Comparison of ENCODE assay signal across 13 cellular contexts in genomic region chr16:4535627-4536108, GRCh38. TPM values are rescaled to one million over a fixed set of nuclear protein-coding genes. Genes with fewer than 3 reads are reported as not detected.
A peak's percentile ranks its signal among the peaks of the same experiment; 100 is the strongest.
DNase-seq lines count a peak whose midpoint lies in the region; ATAC-seq and TF ChIP-seq lines count a peak whose summit lies in the region.
"Had no signal": no experiment of that assay in that cellular context is flagged by ENCODE, and none has a peak within 500 bp of the region (broad histone marks: within the 10 kb centered on the region; RNA-seq: fewer than 3 reads in every experiment).

No MANE protein-coding gene starts in this region.

- peaks cover 10 to 36% of the 10 kb centered on the region in 2 donors for H3K4me1 ChIP-seq in naive thymus-derived CD4-positive, alpha-beta T cell (ENCODE audit: control insufficient read depth in 2 of 2, insufficient read depth in 2 of 2, low read length in 2 of 2)
- H3K4me1 ChIP-seq in upper lobe of right lung: peaks cover 4% of the 10 kb centered on the region

- ATAC-seq in naive thymus-derived CD4-positive, alpha-beta T cell: no peak
- ATAC-seq in upper lobe of right lung (no peak), esophagus mucosa (no peak)
- ATAC-seq: HCT116, SK-N-SH treated with all-trans-retinoic acid at 6 μM for 48 hours had no signal

- H3K36me3 ChIP-seq in naive thymus-derived CD4-positive, alpha-beta T cell (ENCODE audit: control insufficient read depth in 2 of 3, insufficient read depth in 3 of 3, low read length in 3 of 3): peaks cover 0 to 10% (median 0%) of the 10 kb centered on the region in 3 experiments
- no peaks in the 10 kb centered on the region for H3K36me3 ChIP-seq in upper lobe of right lung

- H3K27me3 ChIP-seq in naive thymus-derived CD4-positive, alpha-beta T cell (ENCODE audit: control insufficient read depth in 2 of 2, insufficient read depth in 2 of 2, low read length in 2 of 2): no peaks in the 10 kb centered on the region
- H3K27me3 ChIP-seq in upper lobe of right lung: no peaks in the 10 kb centered on the region

- no peak for TF ChIP-seq CTCF in upper lobe of right lung (IDR thresholded peaks at IDR 0.05)
- no peak for TF ChIP-seq CTCF in lower leg skin (IDR thresholded peaks at IDR 0.05)

- peak; percentile 22 for DNase-seq in stimulated activated CD4-positive, alpha-beta T cell treated with anti-CD3 and anti-CD28 coated beads, Interleukin-1b, Interleukin-23, amount 100 ng/mL, for 48 hours
- no peak for DNase-seq in stimulated activated CD4-positive, alpha-beta T cell treated with anti-CD3 and anti-CD28 coated beads, Interleukin-4, amount 100 ng/mL, for 4 hours
- no peak for DNase-seq in activated T-helper 2 cell treated with anti-CD3 and anti-CD28 coated beads, Interferon-gamma antibody, Interleukin-2, Interleukin-4, amounts not matched to agents 10 μg/mL and 5 μg/mL and 100 μg/mL, durations not matched to agents 14 hours and 24 hours and 36 hours (ENCODE audit: low spot score)
- peak in 1 of 9 donors; percentile 55 for DNase-seq in naive thymus-derived CD4-positive, alpha-beta T cell
- DNase-seq in upper lobe of right lung: peak; percentile 52
- no peak for DNase-seq in erythroblast (lab: John Stamatoyannopoulos, UW)
- DNase-seq in lower leg skin (ENCODE audit: low spot score in 2 of 2): no peak
- DNase-seq: naive B cell, NCI-H2029 treated with DMSO at 0.1 percent for 48 hours had no signal

- H3K9me3 ChIP-seq in naive thymus-derived CD4-positive, alpha-beta T cell (ENCODE audit: control insufficient read depth in 2 of 3, low read length in 3 of 3): no peaks in the 10 kb centered on the region
- H3K9me3 ChIP-seq in upper lobe of right lung: no peaks in the 10 kb centered on the region

- peaks cover 42% of the 10 kb centered on the region for H3K36me3 Mint-ChIP-seq in activated T-helper 2 cell treated with anti-CD3 and anti-CD28 coated beads, Interferon-gamma antibody, Interleukin-2, Interleukin-4, amounts not matched to agents 10 μg/mL and 5 μg/mL and 100 μg/mL, durations not matched to agents 14 hours and 24 hours and 36 hours (ENCODE audit: low read depth)
- H3K36me3 Mint-ChIP-seq in naive thymus-derived CD4-positive, alpha-beta T cell: peaks cover 8 to 23% (median 13%) of the 10 kb centered on the region in 5 donors
- H3K36me3 Mint-ChIP-seq: naive B cell had no signal

- CTCF ChIA-PET in naive thymus-derived CD4-positive, alpha-beta T cell (lab: Charles Lee): interaction anchor here (0.7 to 1.4 kb wide), 3 partner anchors 30 to 846 kb away, joined by 3 to 9 read pairs (median 4); partner anchors contain the start of gene HMOX2

- WGBS in lower leg skin, 2 donors: 71 to 73% methylated on average over 7 of the region's 7 CpGs

- TF ChIP-seq POLR2A in erythroblast (IDR thresholded peaks at IDR 0.05; ENCODE audit: low read length): no peak
- no peak for TF ChIP-seq POLR2A in lower leg skin (IDR thresholded peaks at IDR 0.05)

- POLR2A ChIA-PET in naive thymus-derived CD4-positive, alpha-beta T cell (lab: Charles Lee): interaction anchor here (0.7 to 3.6 kb wide), 5 partner anchors 9 to 60 kb away, joined by 3 to 15 read pairs (median 4); partner anchors contain the start of gene HMOX2

- peak overlapping the region; percentile 24 for H3K4me3 Mint-ChIP-seq in activated T-helper 2 cell treated with anti-CD3 and anti-CD28 coated beads, Interferon-gamma antibody, Interleukin-2, Interleukin-4, amounts not matched to agents 10 μg/mL and 5 μg/mL and 100 μg/mL, durations not matched to agents 14 hours and 24 hours and 36 hours (ENCODE audit: low read depth)
- peak overlapping the region; percentile 19 to 91 (median 74) for H3K4me3 Mint-ChIP-seq in naive thymus-derived CD4-positive, alpha-beta T cell

- H3K27ac Mint-ChIP-seq in activated T-helper 2 cell treated with anti-CD3 and anti-CD28 coated beads, Interferon-gamma antibody, Interleukin-2, Interleukin-4, amounts not matched to agents 10 μg/mL and 5 μg/mL and 100 μg/mL, durations not matched to agents 14 hours and 24 hours and 36 hours: peak overlapping the region; percentile 40
- peak overlapping the region in 8 of 9 donors; percentile 71 to 97 (median 89) for H3K27ac Mint-ChIP-seq in naive thymus-derived CD4-positive, alpha-beta T cell

- H3K4me1 Mint-ChIP-seq in activated T-helper 2 cell treated with anti-CD3 and anti-CD28 coated beads, Interferon-gamma antibody, Interleukin-2, Interleukin-4, amounts not matched to agents 10 μg/mL and 5 μg/mL and 100 μg/mL, durations not matched to agents 14 hours and 24 hours and 36 hours (ENCODE audit: low read depth): peaks cover 38% of the 10 kb centered on the region
- peaks cover 27 to 71% (median 48%) of the 10 kb centered on the region in 7 donors for H3K4me1 Mint-ChIP-seq in naive thymus-derived CD4-positive, alpha-beta T cell

- no peaks in the 10 kb centered on the region for H3K27me3 Mint-ChIP-seq in activated T-helper 2 cell treated with anti-CD3 and anti-CD28 coated beads, Interferon-gamma antibody, Interleukin-2, Interleukin-4, amounts not matched to agents 10 μg/mL and 5 μg/mL and 100 μg/mL, durations not matched to agents 14 hours and 24 hours and 36 hours (ENCODE audit: low read depth)
- peaks cover 0 to 5% (median 0%) of the 10 kb centered on the region in 5 donors for H3K27me3 Mint-ChIP-seq in naive thymus-derived CD4-positive, alpha-beta T cell
- H3K27me3 Mint-ChIP-seq: naive B cell had no signal

- peaks cover 16% of the 10 kb centered on the region for H3K9me3 Mint-ChIP-seq in activated T-helper 2 cell treated with anti-CD3 and anti-CD28 coated beads, Interferon-gamma antibody, Interleukin-2, Interleukin-4, amounts not matched to agents 10 μg/mL and 5 μg/mL and 100 μg/mL, durations not matched to agents 14 hours and 24 hours and 36 hours
- peaks cover 0 to 13% (median 6%) of the 10 kb centered on the region in 11 donors for H3K9me3 Mint-ChIP-seq in naive thymus-derived CD4-positive, alpha-beta T cell

- H3K4me3 ChIP-seq in naive thymus-derived CD4-positive, alpha-beta T cell (ENCODE audit: low read length): no peak overlapping the region
- H3K4me3 ChIP-seq in upper lobe of right lung (no peak overlapping the region), lower leg skin (ENCODE audit: low read depth, poor library complexity, severe bottlenecking) (no peak overlapping the region)

- H3K27ac ChIP-seq in naive thymus-derived CD4-positive, alpha-beta T cell (ENCODE audit: low read depth, low read length): peak overlapping the region; percentile 43
- no peak overlapping the region for H3K27ac ChIP-seq in upper lobe of right lung
- H3K27ac ChIP-seq: C4-2B had no signal

- intact Hi-C loops in activated T-helper 2 cell treated with anti-CD3 and anti-CD28 coated beads, Interferon-gamma antibody, Interleukin-2, Interleukin-4, amounts not matched to agents 10 μg/mL and 5 μg/mL and 100 μg/mL, durations not matched to agents 14 hours and 24 hours and 36 hours (cut with micrococcal nuclease): loop anchor here (2.0 to 5.0 kb wide), 4 partner anchors 29 to 142 kb away; partner anchors contain the start of gene CORO7
- intact Hi-C loops in naive thymus-derived CD4-positive, alpha-beta T cell (cut with micrococcal nuclease): loop anchor here (5.0 kb wide), 4 partner anchors 118 to 422 kb away; partner anchors contain the start of genes CORO7 (in 1 of the 2), PAM16 (in 1 of the 2), SEC14L5 (in 1 of the 2) and TFAP4 (in 1 of the 2)
- intact Hi-C loops in upper lobe of right lung (cut with DNase I): no loop called here
- intact Hi-C loops in lower leg skin (cut with DNase I; ENCODE audit: low total_unique reads): no loop called here

RNA-seq across cellular contexts. Expression of gene CDIP1, which starts 2.9 kb away (rescaled TPM):
- 46.0 and 47.9 TPM in 2 replicates for total RNA-seq in activated T-helper 2 cell treated with anti-CD3 and anti-CD28 coated beads, Interferon-gamma antibody, Interleukin-2, Interleukin-4, amounts not matched to agents 10 μg/mL and 5 μg/mL and 100 μg/mL, durations not matched to agents 14 hours and 24 hours and 36 hours
- 10 to 100 TPM; 28.1 to 41.1 (median 31.0) TPM for total RNA-seq in naive thymus-derived CD4-positive, alpha-beta T cell
- 10 to 100 TPM; 28.3 to 33.4 TPM for polyA plus RNA-seq in naive thymus-derived CD4-positive, alpha-beta T cell
- total RNA-seq in upper lobe of right lung (23.8 TPM), esophagus mucosa (18.9 TPM), lower leg skin (10 to 100 TPM in 3 of 4 donors, 1 to 10 TPM in 1; 9.9 to 18.4 (median 15.0) TPM)

RNA-seq across cellular contexts. Expression of gene C16orf96, which starts 20.5 kb away (rescaled TPM):
- total RNA-seq in activated T-helper 2 cell treated with anti-CD3 and anti-CD28 coated beads, Interferon-gamma antibody, Interleukin-2, Interleukin-4, amounts not matched to agents 10 μg/mL and 5 μg/mL and 100 μg/mL, durations not matched to agents 14 hours and 24 hours and 36 hours: 0.05 TPM in 1 of 2 replicates, not detected in the other
- total RNA-seq in naive thymus-derived CD4-positive, alpha-beta T cell: under 1 TPM; 0.17 to 0.70 (median 0.64) TPM
- polyA plus RNA-seq in naive thymus-derived CD4-positive, alpha-beta T cell: not detected
- total RNA-seq in upper lobe of right lung: 0.32 TPM
- 0.04 TPM for total RNA-seq in esophagus mucosa
- under 1 TPM; 0.08 to 0.49 (median 0.29) TPM for total RNA-seq in lower leg skin

RNA-seq across cellular contexts. Expression of gene HMOX2, which starts 59.5 kb away (rescaled TPM):
- 70.2 and 75.2 TPM in 2 replicates for total RNA-seq in activated T-helper 2 cell treated with anti-CD3 and anti-CD28 coated beads, Interferon-gamma antibody, Interleukin-2, Interleukin-4, amounts not matched to agents 10 μg/mL and 5 μg/mL and 100 μg/mL, durations not matched to agents 14 hours and 24 hours and 36 hours
- 10 to 100 TPM; 44.6 to 84.9 (median 61.0) TPM for total RNA-seq in naive thymus-derived CD4-positive, alpha-beta T cell
- polyA plus RNA-seq in naive thymus-derived CD4-positive, alpha-beta T cell: 100 to 1,000 TPM; 127 to 163 TPM
- 53.0 TPM for total RNA-seq in upper lobe of right lung
- 46.6 TPM for total RNA-seq in esophagus mucosa
- total RNA-seq in lower leg skin: 10 to 100 TPM; 48.8 to 70.6 (median 59.0) TPM

Comparison
In these comparisons a context has a peak if more than half of its experiments do, and no peak if none do; other contexts are left out.
1. DNase-seq: peak in stimulated activated CD4-positive, alpha-beta T cell treated with anti-CD3 and anti-CD28 coated beads, Interleukin-1b, Interleukin-23, amount 100 ng/mL, for 48 hours (single experiment) and upper lobe of right lung (single experiment); none in stimulated activated CD4-positive, alpha-beta T cell treated with anti-CD3 and anti-CD28 coated beads, Interleukin-4, amount 100 ng/mL, for 4 hours (0 of 2), activated T-helper 2 cell treated with anti-CD3 and anti-CD28 coated beads, Interferon-gamma antibody, Interleukin-2, Interleukin-4, amounts not matched to agents 10 μg/mL and 5 μg/mL and 100 μg/mL, durations not matched to agents 14 hours and 24 hours and 36 hours (single experiment), erythroblast (0 of 2) and lower leg skin (0 of 2).
2. intact Hi-C loops: an anchor here in activated T-helper 2 cell treated with anti-CD3 and anti-CD28 coated beads, Interferon-gamma antibody, Interleukin-2, Interleukin-4, amounts not matched to agents 10 μg/mL and 5 μg/mL and 100 μg/mL, durations not matched to agents 14 hours and 24 hours and 36 hours (2.0 to 5.0 kb wide) and naive thymus-derived CD4-positive, alpha-beta T cell (5.0 kb wide); none called in upper lobe of right lung and lower leg skin.